14 cellular contexts compared by ENCODE assay signal in the genomic region with DNA sequence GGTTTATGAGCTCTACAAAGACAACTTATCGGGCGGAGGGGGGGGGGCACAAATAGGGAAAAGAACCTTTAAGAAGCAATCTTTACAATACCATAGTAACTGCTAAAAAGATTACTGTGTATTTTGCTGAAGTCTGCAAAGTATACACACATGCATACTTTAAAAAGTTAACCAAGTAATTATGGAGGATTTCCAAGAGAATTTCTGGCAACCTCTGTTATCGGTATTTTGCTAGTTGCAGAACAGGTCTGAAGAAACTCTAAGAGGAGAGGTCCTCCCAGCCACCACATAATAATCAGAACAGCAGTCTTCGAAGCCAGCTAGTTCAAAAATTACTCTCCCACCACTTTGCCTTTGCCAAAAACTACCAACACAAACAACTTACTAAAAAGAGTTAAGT. TPM values are rescaled to one million over a fixed set of nuclear protein-coding genes. Genes with fewer than 3 reads are reported as not detected.
A peak's percentile ranks its signal among the peaks of the same experiment; 100 is the strongest.
DNase-seq lines count a peak whose midpoint lies in the region; ATAC-seq and TF ChIP-seq lines count a peak whose summit lies in the region.
"Had no signal": no experiment of that assay in that cellular context is flagged by ENCODE, and none has a peak within 500 bp of the region (broad histone marks: within the 10 kb centered on the region; RNA-seq: fewer than 3 reads in every experiment).

No MANE protein-coding gene starts in this region.

- H3K9me3 ChIP-seq in OCI-LY7 (ENCODE audit: low read length) = no peaks in the 10 kb centered on the region
- H3K9me3 ChIP-seq in thyroid gland = no peaks in the 10 kb centered on the region
- H3K9me3 ChIP-seq: BLaER1 treated with 17β-estradiol and CSF1 and Interleukin-3, amounts not matched to agents 10 nM and 100 nM had no signal

- BruUV-seq in OCI-LY7 (replicated peaks; lab: Mats Ljungman, UMichigan) = TSS peak; percentile 3

- CTCF ChIA-PET in OCI-LY7 (lab: Charles Lee; ENCODE audit: unreplicated experiment) = no interaction called here

- H2AFZ ChIP-seq in OCI-LY7 (ENCODE audit: low read length) = no peak overlapping the region

- H3K9me2 ChIP-seq in OCI-LY7 (ENCODE audit: insufficient read depth, low read length) = no peaks in the 10 kb centered on the region

- WGBS in thyroid gland, 2 donors = 25 to 44% methylated on average over 4 of the region's 4 CpGs

- H3K4me1 ChIP-seq in OCI-LY7 (ENCODE audit: insufficient read depth, low read length, poor library complexity, severe bottlenecking) (no peaks in the 10 kb centered on the region), thyroid gland (peaks cover 9 to 18% of the 10 kb centered on the region in 2 donors)
- H3K4me1 ChIP-seq: BLaER1 treated with 17β-estradiol and CSF1 and Interleukin-3, amounts not matched to agents 10 nM and 100 nM had no signal

- H3K4me3 ChIP-seq in OCI-LY7 (ENCODE audit: low read depth, low read length, poor library complexity, severe bottlenecking) = no peak overlapping the region
- no peak overlapping the region for H3K4me3 ChIP-seq in fibroblast of the aortic adventitia (ENCODE audit: low read depth, low read length)
- H3K4me3 ChIP-seq in thyroid gland (replicated peaks in 1 of 3) = no peak overlapping the region
- H3K4me3 ChIP-seq: BLaER1 treated with 17β-estradiol and CSF1 and Interleukin-3, amounts not matched to agents 10 nM and 100 nM had no signal

- no peaks in the 10 kb centered on the region for H3K27me3 ChIP-seq in thyroid gland
- H3K27me3 ChIP-seq: BLaER1 treated with 17β-estradiol and CSF1 and Interleukin-3, amounts not matched to agents 10 nM and 100 nM had no signal

- no peak overlapping the region for H3K27ac ChIP-seq in OCI-LY7 (ENCODE audit: low read depth, low read length, poor library complexity, severe bottlenecking)
- H3K27ac ChIP-seq in thyroid gland = peak overlapping the region; percentile 59 to 72 (median 63)
- H3K27ac ChIP-seq: BLaER1 treated with 17β-estradiol and CSF1 and Interleukin-3, amounts not matched to agents 10 nM and 100 nM; HL-60 had no signal

- intact Hi-C loops in OCI-LY7 (cut with micrococcal nuclease; ENCODE audit: unreplicated experiment) = no loop called here
- intact Hi-C loops in thyroid gland (cut with DNase I) = no loop called here

- DNase-seq in OCI-LY7 (ENCODE audit: low spot score) (no peak), astrocyte of the hippocampus (ENCODE audit: low read depth, low spot score) (peak; percentile 16), fibroblast of the aortic adventitia (ENCODE audit: low read depth) (peak; percentile 8), thyroid gland (peak in 1 of 2 donors; percentile 5), kidney glomerular epithelial cell (lab: John Stamatoyannopoulos, UW) (no peak)
- DNase-seq in activated CD4-positive, alpha-beta T cell treated with anti-CD3 and anti-CD28 coated beads, Interleukin-2, amount 50 U/mL, for 4 hours = no peak
- DNase-seq: ACHN; CD4-positive, CD25-positive, alpha-beta regulatory T cell; DMS53; GF-D8; HCEC 1CT had no signal

- H3K4me2 ChIP-seq in OCI-LY7 (ENCODE audit: low read length) = no peak overlapping the region
- H3K4me2 ChIP-seq: BLaER1 treated with 17β-estradiol and CSF1 and Interleukin-3, amounts not matched to agents 10 nM and 100 nM had no signal

- ATAC-seq in HG02798 (IDR thresholded peaks at IDR 0.05; ENCODE audit: poor library complexity, unreplicated experiment) = no peak

- TF ChIP-seq POLR2A in thyroid gland (IDR thresholded peaks at IDR 0.05) = no peak

- peaks cover 81% of the 10 kb centered on the region for H3K36me3 ChIP-seq in OCI-LY7 (ENCODE audit: insufficient read depth, low read length)
- peaks cover 0 to 5% of the 10 kb centered on the region in 2 donors for H3K36me3 ChIP-seq in thyroid gland

- TF ChIP-seq CTCF in OCI-LY7 (conservative IDR thresholded peaks at IDR 0.05; ENCODE audit: low read length) (no peak), fibroblast of the aortic adventitia (IDR thresholded peaks at IDR 0.05; ENCODE audit: insufficient read depth, low read length) (no peak), thyroid gland (IDR thresholded peaks at IDR 0.05) (no peak)

- no peaks in the 10 kb centered on the region for H4K20me1 ChIP-seq in OCI-LY7 (ENCODE audit: insufficient read depth, low read length)

- no peaks in the 10 kb centered on the region for H3K79me2 ChIP-seq in OCI-LY7 (ENCODE audit: insufficient read depth, low read depth, low read length)

- POLR2A ChIA-PET in OCI-LY7 (lab: Charles Lee) = interaction anchor here (0.7 to 1.5 kb wide), 2 partner anchors 33 to 482 kb away, joined by 4 read pairs; no protein-coding TSS in a partner anchor

RNA-seq across cellular contexts. Expression of a gene that starts 56.1 kb away (rescaled TPM):
- 19.0 and 28.5 TPM in 2 replicates for total RNA-seq in OCI-LY7 (2014; rRNA removed; shearing (Covaris generic))
- total RNA-seq in OCI-LY7 (2022) (63.9 and 65.5 TPM in 2 replicates), fibroblast of the aortic adventitia (ENCODE audit: low replicate concordance) (25.6 and 68.7 TPM in 2 replicates), thyroid gland (10 to 100 TPM; 30.3 to 48.5 (median 35.5) TPM)

Comparison
In these comparisons a context has a peak if more than half of its experiments do, and no peak if none do; other contexts are left out.
1. DNase-seq: peak in astrocyte of the hippocampus (single experiment) and fibroblast of the aortic adventitia (single experiment); none in OCI-LY7 (single experiment), kidney glomerular epithelial cell (single experiment) and activated CD4-positive, alpha-beta T cell treated with anti-CD3 and anti-CD28 coated beads, Interleukin-2, amount 50 U/mL, for 4 hours (0 of 2).